In the genomic region with DNA sequence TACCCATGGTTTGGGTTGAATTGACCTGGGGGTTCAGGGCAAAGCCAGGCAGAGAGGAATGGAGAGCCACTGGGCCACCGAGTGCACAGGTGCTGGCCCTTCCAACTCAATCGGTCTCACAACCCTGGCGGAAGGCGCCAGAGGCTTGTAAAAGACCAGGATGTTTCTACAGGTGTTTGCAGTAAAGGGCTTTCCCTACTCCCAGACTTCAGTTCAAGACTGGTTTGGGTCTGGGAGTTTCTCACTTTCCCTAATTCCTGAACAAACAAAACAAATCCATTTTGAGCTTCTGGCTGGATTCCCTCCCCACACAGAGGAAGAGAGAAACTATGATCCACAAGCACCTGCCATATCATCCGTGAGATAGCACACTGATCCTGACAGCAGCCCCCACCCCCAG, we compare ENCODE assay signal across 30 cellular contexts.
"Had no signal": no experiment of that assay in that cellular context is flagged by ENCODE, and none has a peak within 500 bp of the region (broad histone marks: within the 10 kb centered on the region; RNA-seq: fewer than 3 reads in every experiment).

No MANE protein-coding gene starts in this region.

- ATAC-seq: activated naive CD8-positive, alpha-beta T cell treated with anti-CD3 and anti-CD28 coated beads, Interleukin-2, amount 50 U/mL, for 24 hours; left lobe of liver; stimulated activated naive CD8-positive, alpha-beta T cell treated with anti-CD3 and anti-CD28 coated beads, Interleukin-15, Interleukin-2, amounts not matched to agents 100 U/mL and 50 U/mL, for 24 hours; T-helper 17 cell had no signal

- H3K4me3 Mint-ChIP-seq: activated CD4-positive, alpha-beta memory T cell treated with anti-CD3 and anti-CD28 coated beads for 36 hours; activated CD4-positive, alpha-beta T cell treated with anti-CD3 and anti-CD28 coated beads, Interleukin-2, amount 10 ng/mL, durations not matched to agents 24 days and 14 days; activated naive CD4-positive, alpha-beta T cell treated with anti-CD3 and anti-CD28 coated beads, Interleukin-2, amount 50 U/mL, for 24 hours; activated naive CD8-positive, alpha-beta T cell treated with anti-CD3 and anti-CD28 coated beads, Interleukin-2, amount 50 U/mL, for 24 hours; naive B cell; nephron progenitor cell; T-helper 17 cell; type B pancreatic cell had no signal

- H3K4me1 ChIP-seq: breast epithelium, uterus had no signal

- DNase-seq: activated CD4-positive, alpha-beta memory T cell treated with anti-CD3 and anti-CD28 coated beads for 36 hours; activated CD4-positive, alpha-beta T cell treated with anti-CD3 and anti-CD28 coated beads, Interleukin-2, amount 10 ng/mL, durations not matched to agents 24 days and 14 days; activated CD4-positive, CD25-positive, alpha-beta regulatory T cell treated with anti-CD3 and anti-CD28 coated beads, Interleukin-2, amount 50 U/mL, for 72 hours; activated CD8-positive, alpha-beta memory T cell treated with anti-CD3 and anti-CD28 coated beads, Interleukin-2, amount 50 U/mL, for 4 hours; activated gamma-delta T cell; activated naive CD8-positive, alpha-beta T cell treated with anti-CD3 and anti-CD28 coated beads, Interleukin-2, amount 50 U/mL, for 24 hours; activated T-cell treated with anti-CD3 and anti-CD28 coated beads, Interleukin-2, amount 50 U/mL, for 1 hour; central memory CD4-positive, alpha-beta T cell; effector CD8-positive, alpha-beta T cell; heart left ventricle; lower lobe of right lung; mesendoderm; naive B cell; nephron progenitor cell; ovary; retina; stimulated activated CD4-positive, alpha-beta T cell treated with anti-CD3 and anti-CD28 coated beads, Interleukin-12 subunit alpha, Interleukin-12 subunit beta, amount 100 ng/mL, for 4 hours; stimulated activated CD4-positive, alpha-beta T cell treated with anti-CD3 and anti-CD28 coated beads, Interleukin-4, amount 100 ng/mL, for 1 hour; stimulated activated naive CD8-positive, alpha-beta T cell treated with anti-CD3 and anti-CD28 coated beads, Interleukin-15, Interleukin-2, amounts not matched to agents 100 U/mL and 50 U/mL, for 24 hours; T-helper 17 cell; T1000; uterus had no signal

- H3K36me3 Mint-ChIP-seq: activated CD4-positive, alpha-beta memory T cell treated with anti-CD3 and anti-CD28 coated beads for 36 hours; naive B cell; type B pancreatic cell had no signal

- H3K9me3 Mint-ChIP-seq: activated CD4-positive, alpha-beta memory T cell treated with anti-CD3 and anti-CD28 coated beads for 36 hours; activated CD4-positive, alpha-beta T cell treated with anti-CD3 and anti-CD28 coated beads, Interleukin-2, amount 10 ng/mL, durations not matched to agents 24 days and 14 days; activated naive CD4-positive, alpha-beta T cell treated with anti-CD3 and anti-CD28 coated beads, Interleukin-2, amount 50 U/mL, for 24 hours; activated naive CD8-positive, alpha-beta T cell treated with anti-CD3 and anti-CD28 coated beads, Interleukin-2, amount 50 U/mL, for 24 hours; naive B cell; nephron progenitor cell; type B pancreatic cell had no signal

- H3K4me3 ChIP-seq: breast epithelium, heart left ventricle, lower lobe of right lung, ovary, skin epidermis, thoracic aorta, uterus had no signal

- H3K9me3 ChIP-seq: breast epithelium, heart left ventricle, lower lobe of right lung, ovary, thoracic aorta, uterus had no signal

- H3K36me3 ChIP-seq: breast epithelium, heart left ventricle, lower lobe of right lung, ovary, thoracic aorta, uterus had no signal

- H3K27me3 ChIP-seq: breast epithelium, heart left ventricle, ovary, uterus had no signal

- H3K27ac Mint-ChIP-seq: activated CD4-positive, alpha-beta memory T cell treated with anti-CD3 and anti-CD28 coated beads for 36 hours; activated CD4-positive, alpha-beta T cell treated with anti-CD3 and anti-CD28 coated beads, Interleukin-2, amount 10 ng/mL, durations not matched to agents 24 days and 14 days; activated naive CD4-positive, alpha-beta T cell treated with anti-CD3 and anti-CD28 coated beads, Interleukin-2, amount 50 U/mL, for 24 hours; activated naive CD8-positive, alpha-beta T cell treated with anti-CD3 and anti-CD28 coated beads, Interleukin-2, amount 50 U/mL, for 24 hours; nephron progenitor cell; progenitor cell of endocrine pancreas; T-helper 17 cell; type B pancreatic cell had no signal

- H3K4me1 Mint-ChIP-seq: activated CD4-positive, alpha-beta T cell treated with anti-CD3 and anti-CD28 coated beads, Interleukin-2, amount 10 ng/mL, durations not matched to agents 24 days and 14 days; activated naive CD4-positive, alpha-beta T cell treated with anti-CD3 and anti-CD28 coated beads, Interleukin-2, amount 50 U/mL, for 24 hours; activated naive CD8-positive, alpha-beta T cell treated with anti-CD3 and anti-CD28 coated beads, Interleukin-2, amount 50 U/mL, for 24 hours; naive B cell had no signal

- H3K27ac ChIP-seq: epithelial cell of prostate, lower lobe of right lung, ovary, thoracic aorta, uterus had no signal

- H3K27me3 Mint-ChIP-seq: activated CD4-positive, alpha-beta memory T cell treated with anti-CD3 and anti-CD28 coated beads for 36 hours; activated CD4-positive, alpha-beta T cell treated with anti-CD3 and anti-CD28 coated beads, Interleukin-2, amount 10 ng/mL, durations not matched to agents 24 days and 14 days; activated naive CD4-positive, alpha-beta T cell treated with anti-CD3 and anti-CD28 coated beads, Interleukin-2, amount 50 U/mL, for 24 hours; activated naive CD8-positive, alpha-beta T cell treated with anti-CD3 and anti-CD28 coated beads, Interleukin-2, amount 50 U/mL, for 24 hours had no signal
